Comparison of ENCODE assay signal across 1 cellular context in the genomic region with DNA sequence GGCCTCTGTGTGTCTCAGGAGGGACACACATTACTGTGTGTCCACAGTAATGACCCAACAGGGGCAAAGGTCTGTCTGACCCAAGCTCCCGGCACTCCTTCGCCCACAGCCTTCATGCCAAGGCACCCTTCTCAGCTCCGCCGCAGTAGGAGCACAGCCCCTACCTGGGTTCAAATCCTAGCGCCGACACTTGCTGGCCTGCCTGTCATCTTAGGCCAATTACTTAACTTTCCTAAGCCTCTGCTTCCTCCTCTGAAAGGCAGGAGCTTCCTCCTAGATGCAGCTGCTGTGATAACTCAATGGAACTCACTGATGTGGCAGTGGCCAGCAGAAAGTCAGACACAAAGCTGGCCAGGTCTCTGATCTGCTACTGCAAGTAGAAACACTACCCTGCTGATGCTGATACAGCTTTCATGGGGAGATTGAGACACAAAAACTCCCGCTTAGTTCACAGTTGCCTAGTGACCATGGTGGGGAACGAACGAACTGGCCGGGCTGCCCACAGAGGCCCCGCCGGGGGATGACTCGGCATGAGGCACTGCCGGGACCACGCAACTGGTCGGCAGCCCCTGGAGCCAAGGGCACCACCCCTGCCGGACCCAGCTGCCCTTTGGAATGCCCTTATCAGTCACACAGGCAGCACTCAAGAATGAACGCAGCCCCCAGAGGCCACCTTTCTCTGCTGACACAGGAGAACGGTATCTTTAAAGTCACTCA.
TF ChIP-seq lines count a peak whose summit lies in the region.

No MANE protein-coding gene starts in this region.

TF ChIP-seq in HepG2, 621 proteins besides CTCF, POLR2A, EP300 and RAD21 (continued from another document and continues in another):
- TF ChIP-seq, protein P1, sequence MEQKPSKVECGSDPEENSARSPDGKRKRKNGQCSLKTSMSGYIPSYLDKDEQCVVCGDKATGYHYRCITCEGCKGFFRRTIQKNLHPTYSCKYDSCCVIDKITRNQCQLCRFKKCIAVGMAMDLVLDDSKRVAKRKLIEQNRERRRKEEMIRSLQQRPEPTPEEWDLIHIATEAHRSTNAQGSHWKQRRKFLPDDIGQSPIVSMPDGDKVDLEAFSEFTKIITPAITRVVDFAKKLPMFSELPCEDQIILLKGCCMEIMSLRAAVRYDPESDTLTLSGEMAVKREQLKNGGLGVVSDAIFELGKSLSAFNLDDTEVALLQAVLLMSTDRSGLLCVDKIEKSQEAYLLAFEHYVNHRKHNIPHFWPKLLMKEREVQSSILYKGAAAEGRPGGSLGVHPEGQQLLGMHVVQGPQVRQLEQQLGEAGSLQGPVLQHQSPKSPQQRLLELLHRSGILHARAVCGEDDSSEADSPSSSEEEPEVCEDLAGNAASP (CRISPR knock-in tag; IDR thresholded peaks at IDR 0.05; ENCODE audit: borderline replicate concordance) = peak; percentile 27; the same call in 1 of the 2 replicates
- TF ChIP-seq ZNF768 (CRISPR knock-in tag; IDR thresholded peaks at IDR 0.05) = 0 out of 2 replicates have a peak, but pooled peaks have one; percentile 4
- 0 out of 2 replicates have a peak, but pooled peaks have one; percentile 50 for TF ChIP-seq ZNF232 (CRISPR knock-in tag; IDR thresholded peaks at IDR 0.05; ENCODE audit: borderline replicate concordance)
- TF ChIP-seq BCL6 (CRISPR knock-in tag; IDR thresholded peaks at IDR 0.05) = peak; percentile 56
- TF ChIP-seq LCORL (IDR thresholded peaks at IDR 0.05) = no peak
- TF ChIP-seq LCORL (CRISPR knock-in tag; IDR thresholded peaks at IDR 0.05) = peak; percentile 44; the same call in 1 of the 2 replicates
- peak; percentile 83 for TF ChIP-seq PAXIP1 (CRISPR knock-in tag; conservative IDR thresholded peaks at IDR 0.05)
- TF ChIP-seq NFE2 (CRISPR knock-in tag; IDR thresholded peaks at IDR 0.05) = peak; percentile 76; the same call in 1 of the 2 replicates
- 0 out of 2 replicates have a peak, but pooled peaks have one; percentile 22 for TF ChIP-seq SP4 (CRISPR knock-in tag; IDR thresholded peaks at IDR 0.05)
- TF ChIP-seq FOSL2 (CRISPR knock-in tag; IDR thresholded peaks at IDR 0.05) = peak; percentile 77
- TF ChIP-seq RFX3 (CRISPR knock-in tag; IDR thresholded peaks at IDR 0.05) = peak; percentile 29; the same call in 1 of the 2 replicates
- TF ChIP-seq NCOA2 (CRISPR knock-in tag; IDR thresholded peaks at IDR 0.05) = 0 out of 2 replicates have a peak, but pooled peaks have one; percentile 51
- TF ChIP-seq ZNF136 (CRISPR knock-in tag; IDR thresholded peaks at IDR 0.05; ENCODE audit: low read depth) = no peak
- TF ChIP-seq CCDC6 (CRISPR knock-in tag; IDR thresholded peaks at IDR 0.05) = peak; percentile 57; the same call in 1 of the 2 replicates
- TF ChIP-seq HDAC1 (CRISPR knock-in tag; IDR thresholded peaks at IDR 0.05) = peak; percentile 64
- peak; percentile 46; the same call in 1 of the 2 replicates for TF ChIP-seq ZFY (CRISPR knock-in tag; IDR thresholded peaks at IDR 0.05)
- TF ChIP-seq ZBTB34 (CRISPR knock-in tag; IDR thresholded peaks at IDR 0.05) = 0 out of 2 replicates have a peak, but pooled peaks have one; percentile 55
- TF ChIP-seq ZNF264 (CRISPR knock-in tag; IDR thresholded peaks at IDR 0.05) = 0 out of 2 replicates have a peak, but pooled peaks have one; percentile 65
- TF ChIP-seq NR2F6 (IDR thresholded peaks at IDR 0.05) = peak; percentile 47; the same call in 1 of the 2 replicates
- peak; percentile 55; the same call in 1 of the 2 replicates for TF ChIP-seq NR2F6 (CRISPR knock-in tag; IDR thresholded peaks at IDR 0.05)
- no peak for TF ChIP-seq MXD3 (CRISPR knock-in tag; IDR thresholded peaks at IDR 0.05)
- peak; percentile 51; the same call in 1 of the 2 replicates for TF ChIP-seq RXRA (CRISPR knock-in tag; IDR thresholded peaks at IDR 0.05)
- TF ChIP-seq, protein P2, sequence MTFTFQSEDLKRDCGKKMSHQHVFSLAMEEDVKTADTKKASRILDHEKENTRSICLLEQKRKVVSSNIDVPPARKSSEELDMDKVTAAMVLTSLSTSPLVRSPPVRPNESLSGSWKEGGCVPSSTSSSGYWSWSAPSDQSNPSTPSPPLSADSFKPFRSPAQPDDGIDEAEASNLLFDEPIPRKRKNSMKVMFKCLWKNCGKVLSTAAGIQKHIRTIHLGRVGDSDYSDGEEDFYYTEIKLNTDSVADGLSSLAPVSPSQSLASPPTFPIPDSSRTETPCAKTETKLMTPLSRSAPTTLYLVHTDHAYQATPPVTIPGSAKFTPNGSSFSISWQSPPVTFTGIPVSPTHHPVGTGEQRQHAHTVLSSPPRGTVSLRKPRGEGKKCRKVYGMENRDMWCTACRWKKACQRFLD (CRISPR knock-in tag; IDR thresholded peaks at IDR 0.05; ENCODE audit: borderline replicate concordance) = 0 out of 2 replicates have a peak, but pooled peaks have one; percentile 33
- 0 out of 2 replicates have a peak, but pooled peaks have one; percentile 29 for TF ChIP-seq TOPORS (CRISPR knock-in tag; IDR thresholded peaks at IDR 0.05)
- TF ChIP-seq, protein P3, sequence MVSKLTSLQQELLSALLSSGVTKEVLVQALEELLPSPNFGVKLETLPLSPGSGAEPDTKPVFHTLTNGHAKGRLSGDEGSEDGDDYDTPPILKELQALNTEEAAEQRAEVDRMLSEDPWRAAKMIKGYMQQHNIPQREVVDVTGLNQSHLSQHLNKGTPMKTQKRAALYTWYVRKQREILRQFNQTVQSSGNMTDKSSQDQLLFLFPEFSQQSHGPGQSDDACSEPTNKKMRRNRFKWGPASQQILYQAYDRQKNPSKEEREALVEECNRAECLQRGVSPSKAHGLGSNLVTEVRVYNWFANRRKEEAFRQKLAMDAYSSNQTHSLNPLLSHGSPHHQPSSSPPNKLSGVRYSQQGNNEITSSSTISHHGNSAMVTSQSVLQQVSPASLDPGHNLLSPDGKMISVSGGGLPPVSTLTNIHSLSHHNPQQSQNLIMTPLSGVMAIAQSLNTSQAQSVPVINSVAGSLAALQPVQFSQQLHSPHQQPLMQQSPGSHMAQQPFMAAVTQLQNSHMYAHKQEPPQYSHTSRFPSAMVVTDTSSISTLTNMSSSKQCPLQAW (CRISPR knock-in tag; IDR thresholded peaks at IDR 0.05) = peak; percentile 57; the same call in 1 of the 2 replicates
- peak; percentile 15; the same call in 1 of the 2 replicates for TF ChIP-seq KAT8 (CRISPR knock-in tag; IDR thresholded peaks at IDR 0.05)
- TF ChIP-seq XRCC5 (optimal IDR thresholded peaks at IDR 0.05; ENCODE audit: low read length) = peak; percentile 69
- peak; percentile 46; the same call in 1 of the 2 replicates for TF ChIP-seq SP5 (CRISPR knock-in tag; IDR thresholded peaks at IDR 0.05; ENCODE audit: borderline replicate concordance, low read depth)
- TF ChIP-seq ZNF546 (CRISPR knock-in tag; conservative IDR thresholded peaks at IDR 0.05) = 0 out of 2 replicates have a peak, but pooled peaks have one; percentile 45
- TF ChIP-seq MTA1 (CRISPR knock-in tag; IDR thresholded peaks at IDR 0.05; ENCODE audit: borderline replicate concordance) = peak; percentile 24; the same call in 1 of the 2 replicates
- peak; percentile 57; the same call in 1 of the 2 replicates for TF ChIP-seq RFX1 (IDR thresholded peaks at IDR 0.05)
- TF ChIP-seq TEAD3 (CRISPR knock-in tag; optimal IDR thresholded peaks at IDR 0.05; ENCODE audit: borderline replicate concordance) = peak; percentile 89
- TF ChIP-seq, protein P4, sequence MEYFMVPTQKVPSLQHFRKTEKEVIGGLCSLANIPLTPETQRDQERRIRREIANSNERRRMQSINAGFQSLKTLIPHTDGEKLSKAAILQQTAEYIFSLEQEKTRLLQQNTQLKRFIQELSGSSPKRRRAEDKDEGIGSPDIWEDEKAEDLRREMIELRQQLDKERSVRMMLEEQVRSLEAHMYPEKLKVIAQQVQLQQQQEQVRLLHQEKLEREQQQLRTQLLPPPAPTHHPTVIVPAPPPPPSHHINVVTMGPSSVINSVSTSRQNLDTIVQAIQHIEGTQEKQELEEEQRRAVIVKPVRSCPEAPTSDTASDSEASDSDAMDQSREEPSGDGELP (IDR thresholded peaks at IDR 0.05; ENCODE audit: borderline replicate concordance, low read depth) = peak; percentile 72
- no peak for TF ChIP-seq EEA1 (CRISPR knock-in tag; IDR thresholded peaks at IDR 0.05; ENCODE audit: borderline replicate concordance)
- TF ChIP-seq ZFP91 (CRISPR knock-in tag; IDR thresholded peaks at IDR 0.05; ENCODE audit: borderline replicate concordance) = peak; percentile 44; the same call in 1 of the 2 replicates
- TF ChIP-seq KAT2B (IDR thresholded peaks at IDR 0.05; ENCODE audit: borderline replicate concordance, low read depth, low read length) = no peak
- no peak for TF ChIP-seq ZNF713 (CRISPR knock-in tag; IDR thresholded peaks at IDR 0.05)
- peak; percentile 22 for TF ChIP-seq ZNF883 (CRISPR knock-in tag; IDR thresholded peaks at IDR 0.05; ENCODE audit: not compliant biosample characterization)
- TF ChIP-seq RFX5 (IDR thresholded peaks at IDR 0.05; ENCODE audit: low read depth, low read length) = no peak
- peak; percentile 37; the same call in 1 of the 2 replicates for TF ChIP-seq ESRRA (CRISPR knock-in tag; IDR thresholded peaks at IDR 0.05; ENCODE audit: low read depth)
- peak in 1 of 2 experiments; percentile 19; a peak in 1 of 4 replicates for TF ChIP-seq NR2F1 (CRISPR knock-in tag; IDR thresholded peaks at IDR 0.05)
- peak; percentile 38; the same call in 1 of the 2 replicates for TF ChIP-seq ZNF354B (CRISPR knock-in tag; IDR thresholded peaks at IDR 0.05)
- TF ChIP-seq SAP130 (CRISPR knock-in tag; IDR thresholded peaks at IDR 0.05; ENCODE audit: low read depth) = peak; percentile 78
- no peak for TF ChIP-seq SRF (IDR thresholded peaks at IDR 0.05; ENCODE audit: low read depth, low read length)
- no peak; the same call in 1 of the 2 replicates for TF ChIP-seq ZNF292 (CRISPR knock-in tag; IDR thresholded peaks at IDR 0.05; ENCODE audit: borderline replicate concordance, low read depth)
- 0 out of 2 replicates have a peak, but pooled peaks have one; percentile 42 for TF ChIP-seq ZSCAN5A (CRISPR knock-in tag; IDR thresholded peaks at IDR 0.05; ENCODE audit: borderline replicate concordance)
